17 cellular contexts compared by ENCODE assay signal in genomic region chr3:187336322-187336721, GRCh38. TPM values are rescaled to one million over a fixed set of nuclear protein-coding genes. Genes with fewer than 3 reads are reported as not detected.
A peak's percentile ranks its signal among the peaks of the same experiment; 100 is the strongest.
DNase-seq lines count a peak whose midpoint lies in the region; ATAC-seq and TF ChIP-seq lines count a peak whose summit lies in the region.
"Had no signal": no experiment of that assay in that cellular context is flagged by ENCODE, and none has a peak within 500 bp of the region (broad histone marks: within the 10 kb centered on the region; RNA-seq: fewer than 3 reads in every experiment).

No MANE protein-coding gene starts in this region.

- TF ChIP-seq POLR2A in sigmoid colon (IDR thresholded peaks at IDR 0.05): no peak

- TF ChIP-seq CTCF in heart right ventricle (IDR thresholded peaks at IDR 0.05) (no peak), right atrium auricular region (IDR thresholded peaks at IDR 0.05) (no peak), osteocyte (IDR thresholded peaks at IDR 0.05) (no peak), sigmoid colon (IDR thresholded peaks at IDR 0.05) (no peak), tibial artery (IDR thresholded peaks at IDR 0.05) (no peak)

- H3K27me3 Mint-ChIP-seq in osteocyte (ENCODE audit: unreplicated experiment): peaks cover 14% of the 10 kb centered on the region

- WGBS in heart right ventricle, 2 donors: 59 to 64% methylated on average over 3 of the region's 3 CpGs
- WGBS in sigmoid colon, 2 donors: 63 to 74% methylated on average over 3 of the region's 3 CpGs

- H3K4me1 Mint-ChIP-seq in osteocyte (ENCODE audit: unreplicated experiment): no peaks in the 10 kb centered on the region

- H3K27ac ChIP-seq in heart right ventricle (no peak overlapping the region), right atrium auricular region (no peak overlapping the region), sigmoid colon (no peak overlapping the region), tibial artery (no peak overlapping the region)
- H3K27ac ChIP-seq: BLaER1 had no signal

- no peaks in the 10 kb centered on the region for H3K9me3 Mint-ChIP-seq in osteocyte (ENCODE audit: unreplicated experiment)
- H3K9me3 Mint-ChIP-seq: CD8-positive, alpha-beta T cell; H9 had no signal

- no peaks in the 10 kb centered on the region for H3K36me3 Mint-ChIP-seq in osteocyte (ENCODE audit: unreplicated experiment)
- H3K36me3 Mint-ChIP-seq: CD8-positive, alpha-beta T cell had no signal

- no peak overlapping the region for H3K27ac Mint-ChIP-seq in osteocyte (ENCODE audit: unreplicated experiment)
- H3K27ac Mint-ChIP-seq: CD8-positive, alpha-beta T cell; H9 had no signal

- peak in 5 of 8 donors; percentile 17 to 70 (median 53) for ATAC-seq in heart right ventricle
- ATAC-seq: CD8-positive, alpha-beta T cell had no signal

- TF ChIP-seq EP300 in sigmoid colon (IDR thresholded peaks at IDR 0.05): no peak

- H3K9me3 ChIP-seq in heart right ventricle: no peaks in the 10 kb centered on the region
- no peaks in the 10 kb centered on the region for H3K9me3 ChIP-seq in right atrium auricular region
- H3K9me3 ChIP-seq in sigmoid colon: no peaks in the 10 kb centered on the region
- H3K9me3 ChIP-seq in tibial artery: no peaks in the 10 kb centered on the region
- H3K9me3 ChIP-seq: BLaER1 had no signal

- DNase-seq in heart right ventricle: peak in 1 of 2 donors; percentile 34
- no peak for DNase-seq in right atrium auricular region (ENCODE audit: low spot score)
- peak; percentile 71 for DNase-seq in NCI-H1092 treated with DMSO at 0.1 percent for 48 hours (lab: John Stamatoyannopoulos, UW)
- DNase-seq in islet precursor cell: peak; percentile 70
- no peak for DNase-seq in osteocyte (ENCODE audit: extremely low spot score, unreplicated experiment)
- no peak for DNase-seq in sigmoid colon
- no peak for DNase-seq in tibial artery
- DNase-seq: 8988T; Calu3; CD8-positive, alpha-beta T cell; DMS79 treated with DMSO at 0.1 percent for 48 hours; H9 had no signal

- H3K36me3 ChIP-seq in heart right ventricle (no peaks in the 10 kb centered on the region), right atrium auricular region (no peaks in the 10 kb centered on the region), sigmoid colon (no peaks in the 10 kb centered on the region), tibial artery (no peaks in the 10 kb centered on the region)
- H3K36me3 ChIP-seq: BLaER1 had no signal

- H3K4me1 ChIP-seq in heart right ventricle (no peaks in the 10 kb centered on the region), right atrium auricular region (no peaks in the 10 kb centered on the region), sigmoid colon (no peaks in the 10 kb centered on the region), tibial artery (no peaks in the 10 kb centered on the region)
- H3K4me1 ChIP-seq: BLaER1 had no signal

- H3K4me3 ChIP-seq in heart right ventricle (no peak overlapping the region), right atrium auricular region (no peak overlapping the region), sigmoid colon (no peak overlapping the region), tibial artery (no peak overlapping the region)
- H3K4me3 ChIP-seq: BLaER1 had no signal

- H3K4me3 Mint-ChIP-seq in osteocyte (ENCODE audit: unreplicated experiment): no peak overlapping the region
- H3K4me3 Mint-ChIP-seq: CD8-positive, alpha-beta T cell; H9 had no signal

- H3K27me3 ChIP-seq in heart right ventricle: peaks cover 0 to 6% (median 0%) of the 10 kb centered on the region in 7 donors
- H3K27me3 ChIP-seq in right atrium auricular region: no peaks in the 10 kb centered on the region
- H3K27me3 ChIP-seq in sigmoid colon: no peaks in the 10 kb centered on the region
- H3K27me3 ChIP-seq in tibial artery: peaks cover 0 to 2% of the 10 kb centered on the region in 2 donors
- H3K27me3 ChIP-seq: BLaER1 had no signal

- intact Hi-C loops in heart right ventricle (cut with DNase I): no loop called here
- intact Hi-C loops in sigmoid colon (cut with DNase I): no loop called here
- intact Hi-C loops in tibial artery (cut with DNase I; ENCODE audit: low total_unique reads): no loop called here

RNA-seq across cellular contexts. Expression of gene RTP4, which starts 31.9 kb away (rescaled TPM):
- total RNA-seq in heart right ventricle (1 to 10 TPM in 7 of 10 donors, under 1 TPM in 3; 0.74 to 4.7 (median 1.6) TPM), right atrium auricular region (1 to 10 TPM in 1 of 2 donors, under 1 TPM in 1; 0.59 to 1.0 TPM), osteocyte (0.21 TPM in 1 of 2 replicates, not detected in the other), sigmoid colon (10 to 100 TPM in 1 of 4 donors, 1 to 10 TPM in 3; 5.7 to 10.2 (median 7.0) TPM)
- polyA plus RNA-seq in heart right ventricle (1 to 10 TPM; 1.2 to 1.7 TPM), sigmoid colon (10 to 100 TPM in 1 of 3 donors, 1 to 10 TPM in 2; 7.8 to 11.2 (median 7.9) TPM)
- total RNA-seq: A673, G401, H1, H9 had no signal
- polyA plus RNA-seq: H1 had no signal

RNA-seq across cellular contexts. Expression of gene MASP1, which starts 44.8 kb away (rescaled TPM):
- total RNA-seq in heart right ventricle (100 to 1,000 TPM in 9 of 10 donors, 10 to 100 TPM in 1; 91.8 to 274 (median 228) TPM), right atrium auricular region (10 to 100 TPM; 26.2 to 27.6 TPM), osteocyte (not detected in 2 replicates), sigmoid colon (100 to 1,000 TPM in 3 of 4 donors, 10 to 100 TPM in 1; 93.5 to 236 (median 153) TPM)
- polyA plus RNA-seq in heart right ventricle (100 to 1,000 TPM in 1 of 2 donors, 10 to 100 TPM in 1; 51.5 to 126 TPM), sigmoid colon (10 to 100 TPM in 1 of 3 donors, 1 to 10 TPM in 1, under 1 TPM in 1; 0.69 to 14.2 (median 1.2) TPM)
- total RNA-seq: A673; CD8-positive, alpha-beta T cell; G401; HT-29 had no signal

Comparison
In these comparisons a context has a peak if more than half of its experiments do, and no peak if none do; other contexts are left out.
1. DNase-seq: peak in NCI-H1092 treated with DMSO at 0.1 percent for 48 hours (single experiment) and islet precursor cell (single experiment); none in right atrium auricular region (single experiment), osteocyte (single experiment), sigmoid colon (single experiment) and tibial artery (0 of 2).
2. RNA of gene MASP1, which starts 44.8 kb away (total RNA-seq): 91.8 to 274 TPM in heart right ventricle, 93.5 to 236 TPM in sigmoid colon and 26.2 to 27.6 TPM in right atrium auricular region; not detected in osteocyte; every median in the first group is over 10 times any median in the second.